Comparison of ENCODE assay signal across 8 cellular contexts in genomic region chr1:161209790-161210409, GRCh38. TPM values are rescaled to one million over a fixed set of nuclear protein-coding genes. Genes with fewer than 3 reads are reported as not detected.
A peak's percentile ranks its signal among the peaks of the same experiment; 100 is the strongest.
DNase-seq lines count a peak whose midpoint lies in the region; TF ChIP-seq lines count a peak whose summit lies in the region.

No MANE protein-coding gene starts in this region.

- H3K27me3 ChIP-seq in neural progenitor cell (no peaks in the 10 kb centered on the region), tibial nerve (no peaks in the 10 kb centered on the region)

- peak in 1 of 2 donors; percentile 9 for TF ChIP-seq EP300 in tibial nerve (IDR thresholded peaks at IDR 0.05)

- H4K20me1 ChIP-seq in neural progenitor cell (ENCODE audit: low read depth) = peaks cover 5% of the 10 kb centered on the region

- DNase-seq in GM13976 (ENCODE audit: low spot score) (peak; percentile 74), RPMI7951 (ENCODE audit: low read depth) (peak; percentile 56), activated T-helper 1 cell treated with Interleukin-2 at 50 U/mL for 16 hours (ENCODE audit: low read depth) (peak; percentile 55), fibroblast of peridontal ligament (ENCODE audit: extremely low read depth) (peak; percentile 70), neural progenitor cell (ENCODE audit: low spot score) (peak; percentile 90), tibial nerve (ENCODE audit: low spot score in 2 of 2) (peak in 1 of 2 donors; percentile 72)

- peaks cover 13% of the 10 kb centered on the region for H3K36me3 ChIP-seq in neural progenitor cell
- peaks cover 0 to 97% (median 25%) of the 10 kb centered on the region in 3 donors for H3K36me3 ChIP-seq in tibial nerve

- no peak overlapping the region for H3K27ac Mint-ChIP-seq in neural progenitor cell

- no peak overlapping the region for H2AFZ ChIP-seq in neural progenitor cell (replicated peaks)

- H3K79me2 ChIP-seq in neural progenitor cell (ENCODE audit: low read depth) = peaks cover 3% of the 10 kb centered on the region

- H3K36me3 Mint-ChIP-seq in neural progenitor cell = peaks cover 37% of the 10 kb centered on the region

- peak; percentile 99 for TF ChIP-seq CTCF in 22Rv1 (IDR thresholded peaks at IDR 0.05)
- peak; percentile 85 for TF ChIP-seq CTCF in GM13976 (IDR thresholded peaks at IDR 0.05; ENCODE audit: borderline replicate concordance, control extremely low read depth, extremely low read depth, insufficient read depth, missing control alignments)
- TF ChIP-seq CTCF in LNCAP (IDR thresholded peaks at IDR 0.05) = peak; percentile 99
- peak; percentile 97 for TF ChIP-seq CTCF in neural progenitor cell (IDR thresholded peaks at IDR 0.05)
- TF ChIP-seq CTCF in tibial nerve (IDR thresholded peaks at IDR 0.05) = peak; percentile 83 to 87 (median 85)

- H3K4me3 ChIP-seq in neural progenitor cell = no peak overlapping the region
- no peak overlapping the region for H3K4me3 ChIP-seq in tibial nerve

- H3F3A ChIP-seq in neural progenitor cell (ENCODE audit: low read depth) = peaks cover 28% of the 10 kb centered on the region

- H3K4me2 ChIP-seq in neural progenitor cell = no peak overlapping the region

- no peak overlapping the region for H3K9ac ChIP-seq in neural progenitor cell

- no peak overlapping the region for H3K4me3 Mint-ChIP-seq in neural progenitor cell

- H3K27me3 Mint-ChIP-seq in neural progenitor cell (ENCODE audit: insufficient read depth, low read depth) = peaks cover 6% of the 10 kb centered on the region

- no peaks in the 10 kb centered on the region for H3K4me1 ChIP-seq in neural progenitor cell
- peaks cover 0 to 35% (median 0%) of the 10 kb centered on the region in 4 donors for H3K4me1 ChIP-seq in tibial nerve

- peaks cover 5% of the 10 kb centered on the region for H3K4me1 Mint-ChIP-seq in neural progenitor cell

- H3K27ac ChIP-seq in 22Rv1 (no peak overlapping the region), neural progenitor cell (no peak overlapping the region), tibial nerve (peak overlapping the region in 2 of 4 donors; percentile 37 to 54)

- in situ Hi-C loops in GM13976 (cut with MboI; ENCODE audit: low sequenced_read_pairs, unreplicated experiment) = no loop called here

- no peak for TF ChIP-seq POLR2A in tibial nerve (IDR thresholded peaks at IDR 0.05)

- WGBS in tibial nerve, 2 donors = 33 to 37% methylated on average over 11 of the region's 11 CpGs

- no peaks in the 10 kb centered on the region for H3K9me3 ChIP-seq in neural progenitor cell (ENCODE audit: low read depth)
- H3K9me3 ChIP-seq in tibial nerve = no peaks in the 10 kb centered on the region

- H3K9me3 Mint-ChIP-seq in neural progenitor cell = no peaks in the 10 kb centered on the region

RNA-seq across cellular contexts. Expression of gene FCER1G, which starts 5.2 kb away (rescaled TPM):
- total RNA-seq in RPMI7951 (2014; rRNA removed; shearing (Covaris generic)) = 1.3 TPM in 1 of 2 replicates, not detected in the other
- 0.34 TPM in 1 of 2 replicates, not detected in the other for total RNA-seq in neural progenitor cell (ENCODE audit: low replicate concordance)
- 100 to 1,000 TPM in 1 of 4 donors, 10 to 100 TPM in 3; 40.6 to 190 (median 50.9) TPM for total RNA-seq in tibial nerve

RNA-seq across cellular contexts. Expression of gene NDUFS2, which starts 7.7 kb away (rescaled TPM):
- total RNA-seq in RPMI7951 (2014; rRNA removed; shearing (Covaris generic)) = 109 and 119 TPM in 2 replicates
- 105 and 107 TPM in 2 replicates for total RNA-seq in neural progenitor cell (ENCODE audit: low replicate concordance)
- total RNA-seq in tibial nerve = 100 to 1,000 TPM in 2 of 4 donors, 10 to 100 TPM in 2; 73.0 to 118 (median 103) TPM

RNA-seq across cellular contexts. Expression of gene ADAMTS4, which starts 11.0 kb away (rescaled TPM):
- total RNA-seq in RPMI7951 (2014; rRNA removed; shearing (Covaris generic)) = 5.2 and 8.3 TPM in 2 replicates
- 1.3 and 5.4 TPM in 2 replicates for total RNA-seq in neural progenitor cell (ENCODE audit: low replicate concordance)
- total RNA-seq in tibial nerve = 10 to 100 TPM in 3 of 4 donors, 1 to 10 TPM in 1; 9.0 to 54.9 (median 19.5) TPM

RNA-seq across cellular contexts. Expression of gene APOA2, which starts 13.5 kb away (rescaled TPM):
- not detected in 2 replicates for total RNA-seq in RPMI7951 (2014; rRNA removed; shearing (Covaris generic))
- total RNA-seq in neural progenitor cell (ENCODE audit: low replicate concordance) (not detected in 2 replicates), tibial nerve (not detected)

RNA-seq across cellular contexts. Expression of gene TOMM40L, which starts 16.0 kb away (rescaled TPM):
- total RNA-seq in RPMI7951 (2014; rRNA removed; shearing (Covaris generic)) = 8.4 and 10.0 TPM in 2 replicates
- total RNA-seq in neural progenitor cell (ENCODE audit: low replicate concordance) (7.2 and 9.8 TPM in 2 replicates), tibial nerve (10 to 100 TPM in 1 of 4 donors, 1 to 10 TPM in 3; 4.3 to 13.8 (median 8.0) TPM)

Comparison
In these comparisons a context has a peak if more than half of its experiments do, and no peak if none do; other contexts are left out.
1. RNA of gene FCER1G, which starts 5.2 kb away (total RNA-seq): 40.6 to 190 TPM in tibial nerve; 1.3 TPM in RPMI7951 and 0.34 TPM in neural progenitor cell; every median in the first group is over 10 times any median in the second.
2. Peak in every context shown above with its lines, with median percentiles within 50 percentile points of each other: CTCF ChIP-seq.